ENCODE assay signal across 8 cellular contexts in the genomic region with DNA sequence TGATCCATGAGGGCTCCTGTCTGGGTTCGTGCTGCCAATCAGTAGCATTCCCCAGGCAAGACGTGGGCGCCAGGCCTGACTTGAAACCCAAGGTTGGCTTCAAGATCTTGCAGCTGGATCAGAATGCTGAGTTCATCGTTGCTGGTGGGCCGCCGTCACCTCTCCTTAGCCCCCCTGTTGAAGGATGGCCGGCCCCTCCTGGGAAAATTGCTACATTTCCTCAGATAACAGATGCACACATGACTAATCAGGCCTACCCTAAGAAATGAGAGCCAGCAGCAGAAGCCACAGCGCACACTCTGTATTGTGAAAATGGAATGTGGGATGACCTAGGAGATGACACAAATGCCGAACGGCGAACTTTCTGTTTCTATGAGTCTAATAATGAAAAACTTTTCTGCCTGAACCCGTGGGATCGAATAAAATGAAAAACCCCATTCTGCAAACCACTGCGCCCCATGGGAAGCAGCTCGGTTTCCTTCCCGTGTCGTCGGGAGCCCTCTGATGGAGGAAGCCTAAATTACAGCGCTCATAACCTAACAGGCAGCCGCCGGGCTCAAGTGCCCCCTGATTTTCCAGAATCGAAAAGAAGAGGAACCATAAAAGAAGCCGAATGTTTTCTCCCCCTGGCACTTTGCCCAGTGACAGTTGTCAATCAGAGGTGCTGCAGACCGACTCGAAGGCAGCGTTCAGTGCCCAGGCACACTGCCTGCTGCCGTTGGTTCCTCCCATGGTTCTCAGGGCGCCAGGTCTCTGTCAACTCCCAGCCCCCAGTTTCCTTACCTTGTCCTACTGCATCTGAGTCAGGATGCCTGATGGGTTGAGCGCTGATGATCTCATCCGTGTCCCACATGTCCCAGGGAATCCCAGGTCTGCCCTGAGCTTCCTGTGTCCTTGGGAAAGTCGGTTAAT. TPM values are rescaled to one million over a fixed set of nuclear protein-coding genes. Genes with fewer than 3 reads are reported as not detected.
DNase-seq lines count a peak whose midpoint lies in the region; ATAC-seq and TF ChIP-seq lines count a peak whose summit lies in the region.

No MANE protein-coding gene starts in this region.

- no TSS peak for BruUV-seq in Calu3 (replicated peaks; lab: Mats Ljungman, UMichigan)

- H3K36me3 ChIP-seq in HEK293 (ENCODE audit: control insufficient read depth in 2 of 2, insufficient read depth in 1 of 2, low read length in 2 of 2), result no peaks in the 10 kb centered on the region

- H3K27ac ChIP-seq in HEK293 (ENCODE audit: extremely low read depth, low read depth, low read length), result no peak overlapping the region

- H3K36me3 Mint-ChIP-seq in Calu3 (ENCODE audit: insufficient read depth, unreplicated experiment), result no peaks in the 10 kb centered on the region
- H3K36me3 Mint-ChIP-seq in activated CD8-positive, alpha-beta T cell treated with anti-CD3 and anti-CD28 coated beads for 36 hours (ENCODE audit: low read depth), result no peaks in the 10 kb centered on the region
- H3K36me3 Mint-ChIP-seq in endothelial cell (ENCODE audit: low read depth, unreplicated experiment), result no peaks in the 10 kb centered on the region

- DNase-seq in Calu3, result peak; percentile 61
- peak; percentile 42 for DNase-seq in NCI-H446 treated with DMSO at 0.1 percent for 48 hours (lab: John Stamatoyannopoulos, UW)
- DNase-seq in activated CD8-positive, alpha-beta T cell treated with anti-CD3 and anti-CD28 coated beads for 36 hours, result peak; percentile 79
- DNase-seq in endothelial cell (ENCODE audit: low spot score), result peak; percentile 64
- DNase-seq in mucosa of gallbladder (ENCODE audit: low spot score), result peak; percentile 79
- peak; percentile 86 for DNase-seq in stimulated activated CD8-positive, alpha-beta memory T cell treated with anti-CD3 and anti-CD28 coated beads, Interleukin-4, amount 100 ng/mL, for 48 hours
- DNase-seq in amniotic stem cell (lab: John Stamatoyannopoulos, UW), result no peak

- H3K4me3 Mint-ChIP-seq in Calu3 (ENCODE audit: low read depth, unreplicated experiment), result no peak overlapping the region
- no peak overlapping the region for H3K4me3 Mint-ChIP-seq in activated CD8-positive, alpha-beta T cell treated with anti-CD3 and anti-CD28 coated beads for 36 hours
- no peak overlapping the region for H3K4me3 Mint-ChIP-seq in endothelial cell (ENCODE audit: unreplicated experiment)

- H3K9me3 Mint-ChIP-seq in Calu3 (ENCODE audit: low read depth, unreplicated experiment), result no peaks in the 10 kb centered on the region
- H3K9me3 Mint-ChIP-seq in activated CD8-positive, alpha-beta T cell treated with anti-CD3 and anti-CD28 coated beads for 36 hours, result no peaks in the 10 kb centered on the region
- no peaks in the 10 kb centered on the region for H3K9me3 Mint-ChIP-seq in endothelial cell (ENCODE audit: unreplicated experiment)

- POLR2A ChIA-PET in HEK293 (lab: Yijun Ruan, JAX), result interaction anchor here (0.9 kb wide), 1 partner anchor 8 kb away, joined by 4 read pairs; no protein-coding TSS in a partner anchor
- POLR2A ChIA-PET in activated CD8-positive, alpha-beta T cell treated with anti-CD3 and anti-CD28 coated beads for 36 hours (lab: Charles Lee), result no interaction called here

- CTCF ChIA-PET in Calu3 (lab: Charles Lee), result interaction anchor here (0.5 to 1.5 kb wide), 4 partner anchors 33 to 462 kb away, joined by 4 to 6 read pairs (median 6); no protein-coding TSS in a partner anchor
- CTCF ChIA-PET in HEK293 (lab: Yijun Ruan, JAX), result interaction anchor here (0.6 to 5.5 kb wide), 18 partner anchors 10 to 279 kb away, joined by 3 to 57 read pairs (median 4); no protein-coding TSS in a partner anchor
- CTCF ChIA-PET in activated CD8-positive, alpha-beta T cell treated with anti-CD3 and anti-CD28 coated beads for 36 hours (lab: Charles Lee), result interaction anchor here (1.0 to 6.7 kb wide), 19 partner anchors 10 to 259 kb away, joined by 3 to 63 read pairs (median 4); a partner anchor contains a TSS

- H3K27me3 Mint-ChIP-seq in Calu3 (ENCODE audit: unreplicated experiment) (peaks cover 48% of the 10 kb centered on the region), endothelial cell (ENCODE audit: unreplicated experiment) (peaks cover 25% of the 10 kb centered on the region)
- peaks cover 52% of the 10 kb centered on the region for H3K27me3 Mint-ChIP-seq in activated CD8-positive, alpha-beta T cell treated with anti-CD3 and anti-CD28 coated beads for 36 hours

- no peaks in the 10 kb centered on the region for H3K9me3 ChIP-seq in HEK293 (ENCODE audit: control insufficient read depth, insufficient read depth, low read depth, low read length)

- no peaks in the 10 kb centered on the region for H3K4me1 ChIP-seq in HEK293 (ENCODE audit: control insufficient read depth, insufficient read depth, low read length)

- peak; percentile 63 for ATAC-seq in activated CD8-positive, alpha-beta T cell treated with anti-CD3 and anti-CD28 coated beads for 36 hours

- H3K27ac Mint-ChIP-seq in Calu3 (ENCODE audit: unreplicated experiment) (no peak overlapping the region), endothelial cell (ENCODE audit: unreplicated experiment) (no peak overlapping the region)
- no peak overlapping the region for H3K27ac Mint-ChIP-seq in activated CD8-positive, alpha-beta T cell treated with anti-CD3 and anti-CD28 coated beads for 36 hours

- H3K4me1 Mint-ChIP-seq in Calu3 (ENCODE audit: low read depth, unreplicated experiment) (peaks cover 24% of the 10 kb centered on the region), endothelial cell (ENCODE audit: unreplicated experiment) (peaks cover 8% of the 10 kb centered on the region)
- peaks cover 24% of the 10 kb centered on the region for H3K4me1 Mint-ChIP-seq in activated CD8-positive, alpha-beta T cell treated with anti-CD3 and anti-CD28 coated beads for 36 hours (ENCODE audit: low read depth)

- intact Hi-C loops in Calu3 (cut with micrococcal nuclease; ENCODE audit: unreplicated experiment), result loop anchor here (1.0 kb wide), 2 partner anchors 54 to 85 kb away; no protein-coding TSS in a partner anchor
- intact Hi-C loops in activated CD8-positive, alpha-beta T cell treated with anti-CD3 and anti-CD28 coated beads for 36 hours (cut with micrococcal nuclease), result loop anchor here (2.0 kb wide), 1 partner anchor 86 kb away; no protein-coding TSS in a partner anchor

- TF ChIP-seq CTCF in Calu3 (IDR thresholded peaks at IDR 0.05; ENCODE audit: unreplicated experiment) (peak; percentile 72), HEK293 (tag by site-specific recombination; IDR thresholded peaks at IDR 0.05) (peak; percentile 57), endothelial cell (IDR thresholded peaks at IDR 0.05; ENCODE audit: unreplicated experiment) (peak; percentile 46)
- peak; percentile 86 for TF ChIP-seq CTCF in activated CD8-positive, alpha-beta T cell treated with anti-CD3 and anti-CD28 coated beads for 36 hours (IDR thresholded peaks at IDR 0.05)

- no peak overlapping the region for H3K4me3 ChIP-seq in HEK293 (ENCODE audit: low read depth, low read length)

TF ChIP-seq in HEK293, 187 proteins besides CTCF, POLR2A, EP300 and RAD21 (continues in another document):
- TF ChIP-seq ZSCAN30 (tag by site-specific recombination; IDR thresholded peaks at IDR 0.05) (no peak), ZNF561 (tag by site-specific recombination; IDR thresholded peaks at IDR 0.05; ENCODE audit: borderline replicate concordance) (0 out of 2 replicates have a peak, but pooled peaks have one; percentile 24), ZNF423 (tag by site-specific recombination; IDR thresholded peaks at IDR 0.05) (no peak), ZNF555 (tag by site-specific recombination; conservative IDR thresholded peaks at IDR 0.05) (no peak), ZNF2 (tag by site-specific recombination; IDR thresholded peaks at IDR 0.05) (peak; percentile 70), ZBTB17 (tag by site-specific recombination; IDR thresholded peaks at IDR 0.05) (peak; percentile 61), GFI1B (tag by site-specific recombination; IDR thresholded peaks at IDR 0.05) (no peak), ZNF394 (tag by site-specific recombination; IDR thresholded peaks at IDR 0.05; ENCODE audit: borderline replicate concordance) (peak; percentile 32; the same call in 1 of the 2 replicates), ZNF366 (tag by site-specific recombination; conservative IDR thresholded peaks at IDR 0.05) (no peak), ZNF660 (tag by site-specific recombination; IDR thresholded peaks at IDR 0.05) (peak; percentile 71), ZNF701 (tag by site-specific recombination; IDR thresholded peaks at IDR 0.05) (no peak), GLIS1 (tag by site-specific recombination; IDR thresholded peaks at IDR 0.05) (peak; percentile 59)
- TF ChIP-seq, protein P1, sequence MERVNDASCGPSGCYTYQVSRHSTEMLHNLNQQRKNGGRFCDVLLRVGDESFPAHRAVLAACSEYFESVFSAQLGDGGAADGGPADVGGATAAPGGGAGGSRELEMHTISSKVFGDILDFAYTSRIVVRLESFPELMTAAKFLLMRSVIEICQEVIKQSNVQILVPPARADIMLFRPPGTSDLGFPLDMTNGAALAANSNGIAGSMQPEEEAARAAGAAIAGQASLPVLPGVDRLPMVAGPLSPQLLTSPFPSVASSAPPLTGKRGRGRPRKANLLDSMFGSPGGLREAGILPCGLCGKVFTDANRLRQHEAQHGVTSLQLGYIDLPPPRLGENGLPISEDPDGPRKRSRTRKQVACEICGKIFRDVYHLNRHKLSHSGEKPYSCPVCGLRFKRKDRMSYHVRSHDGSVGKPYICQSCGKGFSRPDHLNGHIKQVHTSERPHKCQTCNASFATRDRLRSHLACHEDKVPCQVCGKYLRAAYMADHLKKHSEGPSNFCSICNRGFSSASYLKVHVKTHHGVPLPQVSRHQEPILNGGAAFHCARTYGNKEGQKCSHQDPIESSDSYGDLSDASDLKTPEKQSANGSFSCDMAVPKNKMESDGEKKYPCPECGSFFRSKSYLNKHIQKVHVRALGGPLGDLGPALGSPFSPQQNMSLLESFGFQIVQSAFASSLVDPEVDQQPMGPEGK (tag by site-specific recombination; IDR thresholded peaks at IDR 0.05), result peak; percentile 49
- TF ChIP-seq, protein P2, sequence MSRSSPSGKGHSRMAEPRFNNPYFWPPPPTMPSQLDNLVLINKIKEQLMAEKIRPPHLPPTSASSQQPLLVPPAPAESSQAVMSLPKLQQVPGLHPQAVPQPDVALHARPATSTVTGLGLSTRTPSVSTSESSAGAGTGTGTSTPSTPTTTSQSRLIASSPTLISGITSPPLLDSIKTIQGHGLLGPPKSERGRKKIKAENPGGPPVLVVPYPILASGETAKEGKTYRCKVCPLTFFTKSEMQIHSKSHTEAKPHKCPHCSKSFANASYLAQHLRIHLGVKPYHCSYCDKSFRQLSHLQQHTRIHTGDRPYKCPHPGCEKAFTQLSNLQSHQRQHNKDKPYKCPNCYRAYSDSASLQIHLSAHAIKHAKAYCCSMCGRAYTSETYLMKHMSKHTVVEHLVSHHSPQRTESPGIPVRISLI (tag by site-specific recombination; IDR thresholded peaks at IDR 0.05), result no peak

RNA-seq across cellular contexts. Expression of a gene that starts 38.2 kb away (rescaled TPM):
- total RNA-seq in Calu3 (2022) (18.0 TPM in 2 replicates), endothelial cell (ENCODE audit: unreplicated experiment) (18.6 TPM), mucosa of gallbladder (45.6 TPM)
- total RNA-seq in activated CD8-positive, alpha-beta T cell treated with anti-CD3 and anti-CD28 coated beads for 36 hours, result 1 to 10 TPM; 7.5 to 7.8 TPM
